In genomic region chr16:8859913-8860881, GRCh38 we compare ENCODE assay signal across 1 cellular context.
TF ChIP-seq lines count a peak whose summit lies in the region.

No MANE protein-coding gene starts in this region.

TF ChIP-seq in SK-N-SH treated with all-trans-retinoic acid at 6 μM for 48 hours, 23 proteins besides CTCF, POLR2A, EP300 and RAD21 (continued from another document):
- TF ChIP-seq TSHZ2 (CRISPR knock-in tag; IDR thresholded peaks at IDR 0.05) (no peak), ISL1 (CRISPR knock-in tag; IDR thresholded peaks at IDR 0.05) (no peak), RARB (CRISPR knock-in tag; IDR thresholded peaks at IDR 0.05) (no peak), GLIS3 (CRISPR knock-in tag; IDR thresholded peaks at IDR 0.05) (no peak), ZC3H10 (CRISPR knock-in tag; IDR thresholded peaks at IDR 0.05) (no peak)
